In genomic region chr10:65571011-65571570, GRCh38 we compare ENCODE assay signal across 8 cellular contexts.
A peak's percentile ranks its signal among the peaks of the same experiment; 100 is the strongest.
DNase-seq lines count a peak whose midpoint lies in the region; ATAC-seq and TF ChIP-seq lines count a peak whose summit lies in the region.

No MANE protein-coding gene starts in this region.

- H3K9me3 ChIP-seq in esophagus squamous epithelium, result no peaks in the 10 kb centered on the region
- no peaks in the 10 kb centered on the region for H3K9me3 ChIP-seq in prostate gland

- intact Hi-C loops in esophagus squamous epithelium (cut with DNase I), result no loop called here
- intact Hi-C loops in prostate gland (cut with DNase I), result no loop called here
- intact Hi-C loops in posterior vena cava (cut with DNase I), result no loop called here
- intact Hi-C loops in activated naive CD4-positive, alpha-beta T cell treated with anti-CD3 and anti-CD28 coated beads for 36 hours (cut with micrococcal nuclease), result no loop called here

- H3K36me3 Mint-ChIP-seq in activated naive CD4-positive, alpha-beta T cell treated with anti-CD3 and anti-CD28 coated beads for 36 hours (ENCODE audit: low read depth), result no peaks in the 10 kb centered on the region

- H3K4me1 ChIP-seq in esophagus squamous epithelium, result peaks cover 0 to 22% (median 0%) of the 10 kb centered on the region in 3 donors
- no peaks in the 10 kb centered on the region for H3K4me1 ChIP-seq in prostate gland (replicated peaks)

- peak overlapping the region; percentile 34 to 59 (median 50) for H3K4me3 ChIP-seq in esophagus squamous epithelium
- peak overlapping the region; percentile 38 to 40 for H3K4me3 ChIP-seq in prostate gland

- peak; percentile 48 for ATAC-seq in GM19438 (IDR thresholded peaks at IDR 0.05; ENCODE audit: low read depth, unreplicated experiment)

- no peaks in the 10 kb centered on the region for H3K36me3 ChIP-seq in esophagus squamous epithelium
- H3K36me3 ChIP-seq in prostate gland, result no peaks in the 10 kb centered on the region

- no peak overlapping the region for H3K4me3 Mint-ChIP-seq in activated naive CD4-positive, alpha-beta T cell treated with anti-CD3 and anti-CD28 coated beads for 36 hours

- H3K4me1 Mint-ChIP-seq in activated naive CD4-positive, alpha-beta T cell treated with anti-CD3 and anti-CD28 coated beads for 36 hours (ENCODE audit: low read depth), result no peaks in the 10 kb centered on the region

- peaks cover 4% of the 10 kb centered on the region for H3K27me3 Mint-ChIP-seq in activated naive CD4-positive, alpha-beta T cell treated with anti-CD3 and anti-CD28 coated beads for 36 hours (ENCODE audit: low read depth)

- no peak for TF ChIP-seq POLR2A in esophagus squamous epithelium (IDR thresholded peaks at IDR 0.05)
- no peak for TF ChIP-seq POLR2A in prostate gland (IDR thresholded peaks at IDR 0.05)

- no peak overlapping the region for H3K27ac Mint-ChIP-seq in activated naive CD4-positive, alpha-beta T cell treated with anti-CD3 and anti-CD28 coated beads for 36 hours

- CTCF ChIA-PET in activated naive CD4-positive, alpha-beta T cell treated with anti-CD3 and anti-CD28 coated beads for 36 hours (lab: Charles Lee), result interaction anchor here (0.7 to 1.2 kb wide), 2 partner anchors 496 to 1121 kb away, joined by 5 to 6 read pairs; no protein-coding TSS in a partner anchor

- H3K27ac ChIP-seq in esophagus squamous epithelium (peak overlapping the region in 3 of 4 donors; percentile 51 to 69 (median 61)), prostate gland (no peak overlapping the region)

- H3K9me3 Mint-ChIP-seq in activated naive CD4-positive, alpha-beta T cell treated with anti-CD3 and anti-CD28 coated beads for 36 hours, result no peaks in the 10 kb centered on the region

- H3K27me3 ChIP-seq in esophagus squamous epithelium (no peaks in the 10 kb centered on the region), prostate gland (replicated peaks; ENCODE audit: insufficient read depth) (no peaks in the 10 kb centered on the region)

- TF ChIP-seq CTCF in esophagus squamous epithelium (IDR thresholded peaks at IDR 0.05), result no peak
- TF ChIP-seq CTCF in prostate gland (IDR thresholded peaks at IDR 0.05), result no peak

- DNase-seq in NCI-H510A (lab: John Stamatoyannopoulos, UW) (peak; percentile 4), esophagus squamous epithelium (lab: John Stamatoyannopoulos, UW) (no peak), prostate gland (ENCODE audit: low spot score) (no peak), posterior vena cava (ENCODE audit: low spot score) (no peak), CD1c-positive myeloid dendritic cell (ENCODE audit: extremely low spot score) (no peak), C1 segment of cervical spinal cord (lab: John Stamatoyannopoulos, UW) (no peak)
- DNase-seq in activated naive CD4-positive, alpha-beta T cell treated with anti-CD3 and anti-CD28 coated beads for 36 hours, result no peak

- 4 to 17% methylated on average over 5 of the region's 5 CpGs for WGBS in esophagus squamous epithelium, 2 donors
- WGBS in prostate gland, result 6% methylated on average over 5 of the region's 5 CpGs

Comparison
In these comparisons a context has a peak if more than half of its experiments do, and no peak if none do; other contexts are left out.
1. H3K27ac ChIP-seq: peak in esophagus squamous epithelium (3 of 4); none in prostate gland (0 of 2).